ENCODE assay signal across 8 cellular contexts in genomic region chr1:64019818-64020217, GRCh38.
A peak's percentile ranks its signal among the peaks of the same experiment; 100 is the strongest.
DNase-seq lines count a peak whose midpoint lies in the region; ATAC-seq, FAIRE-seq and TF ChIP-seq lines count a peak whose summit lies in the region.

No MANE protein-coding gene starts in this region.

- no peaks in the 10 kb centered on the region for H3K27me3 ChIP-seq in heart left ventricle

- H3K36me3 ChIP-seq in SK-N-MC (ENCODE audit: insufficient read depth, low read length) (no peaks in the 10 kb centered on the region), heart left ventricle (peaks cover 0 to 4% (median 0%) of the 10 kb centered on the region in 9 donors)

- TF ChIP-seq POLR2A in GM12891 (IDR thresholded peaks at IDR 0.05; ENCODE audit: low read depth, low read length) (no peak), heart left ventricle (IDR thresholded peaks at IDR 0.05) (no peak)

- H3K9ac ChIP-seq in SK-N-MC (ENCODE audit: insufficient read length) = no peak overlapping the region

- DNase-seq in GM12891 (ENCODE audit: insufficient read length, low spot score) (peak; percentile 10), SK-N-MC (ENCODE audit: low read depth, low spot score) (no peak), heart left ventricle (no peak), stromal cell of bone marrow (ENCODE audit: low read depth) (peak; percentile 62), NCI-H146 treated with DMSO at 0.1 percent for 48 hours (lab: John Stamatoyannopoulos, UW; ENCODE audit: unreplicated experiment) (no peak), NCI-H2171 (lab: John Stamatoyannopoulos, UW) (no peak)

- intact Hi-C loops in heart left ventricle (cut with DNase I) = no loop called here

- no peaks in the 10 kb centered on the region for H3K9me3 ChIP-seq in SK-N-MC (ENCODE audit: low read depth, low read length)
- no peaks in the 10 kb centered on the region for H3K9me3 ChIP-seq in heart left ventricle

- H3K27ac ChIP-seq in SK-N-MC = peak overlapping the region; percentile 33; the same call in 1 of the 2 replicates
- H3K27ac ChIP-seq in heart left ventricle = peak overlapping the region in 9 of 12 donors; percentile 8 to 48 (median 28)

- no peak for FAIRE-seq in GM12891 (lab: Jason Lieb, UNC)

- peaks cover 0 to 20% (median 6%) of the 10 kb centered on the region in 12 donors for H3K4me1 ChIP-seq in heart left ventricle

- no peak for TF ChIP-seq CTCF in heart left ventricle (IDR thresholded peaks at IDR 0.05)

- H3K4me3 ChIP-seq in SK-N-MC (no peak overlapping the region), heart left ventricle (peak overlapping the region in 4 of 12 donors; percentile 4 to 29 (median 19))

- ATAC-seq in HG02678 (IDR thresholded peaks at IDR 0.05; ENCODE audit: unreplicated experiment) = peak; percentile 73
- peak in 3 of 4 donors; percentile 60 to 68 (median 66) for ATAC-seq in heart left ventricle
- ATAC-seq in activated CD4-positive, CD25-positive, alpha-beta regulatory T cell treated with anti-CD3 and anti-CD28 coated beads, Interleukin-2, amount 50 U/mL, for 24 hours = no peak

- 42 to 57% (median 48%) methylated on average over 2 of the region's 2 CpGs for WGBS in heart left ventricle, 4 donors

TF ChIP-seq in GM12891, 5 proteins besides CTCF, POLR2A, EP300 and RAD21:
- TF ChIP-seq SPI1 (IDR thresholded peaks at IDR 0.05; ENCODE audit: low read depth, low read length) (no peak), TAF1 (IDR thresholded peaks at IDR 0.05; ENCODE audit: low read depth, low read length) (no peak), POLR2AphosphoS5 (IDR thresholded peaks at IDR 0.05; ENCODE audit: low read depth, low read length) (no peak), POU2F2 (IDR thresholded peaks at IDR 0.05; ENCODE audit: low read depth, low read length) (no peak), PAX5 (IDR thresholded peaks at IDR 0.05; ENCODE audit: insufficient read depth, low read length, severe bottlenecking) (no peak)

Comparison
In these comparisons a context has a peak if more than half of its experiments do, and no peak if none do; other contexts are left out.
1. DNase-seq: peak in GM12891 (single experiment) and stromal cell of bone marrow (single experiment); none in SK-N-MC (single experiment), heart left ventricle (0 of 5), NCI-H146 treated with DMSO at 0.1 percent for 48 hours (single experiment) and NCI-H2171 (single experiment).
2. ATAC-seq: peak in HG02678 (single experiment) and heart left ventricle (3 of 4); none in activated CD4-positive, CD25-positive, alpha-beta regulatory T cell treated with anti-CD3 and anti-CD28 coated beads, Interleukin-2, amount 50 U/mL, for 24 hours (0 of 2).